20 cellular contexts compared by ENCODE assay signal in genomic region chr11:95985174-95985808, GRCh38.
DNase-seq lines count a peak whose midpoint lies in the region; ATAC-seq and TF ChIP-seq lines count a peak whose summit lies in the region.
"Had no signal": no experiment of that assay in that cellular context is flagged by ENCODE, and none has a peak within 500 bp of the region (broad histone marks: within the 10 kb centered on the region; RNA-seq: fewer than 3 reads in every experiment).

No MANE protein-coding gene starts in this region.

- H3K27me3 Mint-ChIP-seq in activated CD8-positive, alpha-beta T cell treated with anti-CD3 and anti-CD28 coated beads for 36 hours = no peaks in the 10 kb centered on the region
- no peaks in the 10 kb centered on the region for H3K27me3 Mint-ChIP-seq in activated CD8-positive, alpha-beta T cell treated with anti-CD3 and anti-CD28 coated beads, Interleukin-2, amount 10 ng/mL, durations not matched to agents 7 days and 5 days (ENCODE audit: low read depth)
- no peaks in the 10 kb centered on the region for H3K27me3 Mint-ChIP-seq in central memory CD8-positive, alpha-beta T cell
- H3K27me3 Mint-ChIP-seq in osteocyte (ENCODE audit: unreplicated experiment) = no peaks in the 10 kb centered on the region
- H3K27me3 Mint-ChIP-seq: activated CD4-positive, alpha-beta T cell treated with anti-CD3 and anti-CD28 coated beads, Interleukin-2, amount 10 ng/mL, durations not matched to agents 24 days and 14 days had no signal

- CTCF ChIA-PET in activated CD8-positive, alpha-beta T cell treated with anti-CD3 and anti-CD28 coated beads for 36 hours (lab: Charles Lee) = no interaction called here
- CTCF ChIA-PET in activated CD8-positive, alpha-beta T cell treated with anti-CD3 and anti-CD28 coated beads, Interleukin-2, amount 10 ng/mL, durations not matched to agents 7 days and 5 days (lab: Charles Lee) = interaction anchor here (1.1 kb wide), 1 partner anchor 408 kb away, joined by 3 read pairs; no protein-coding TSS in a partner anchor

- intact Hi-C loops in activated CD8-positive, alpha-beta T cell treated with anti-CD3 and anti-CD28 coated beads for 36 hours (cut with micrococcal nuclease) = no loop called here

- ATAC-seq in activated CD8-positive, alpha-beta T cell treated with anti-CD3 and anti-CD28 coated beads for 36 hours = no peak
- ATAC-seq in activated CD8-positive, alpha-beta T cell treated with anti-CD3 and anti-CD28 coated beads, Interleukin-2, amount 10 ng/mL, durations not matched to agents 7 days and 5 days = no peak
- no peak for ATAC-seq in central memory CD8-positive, alpha-beta T cell (replicated peaks; ENCODE audit: extremely low read depth, poor library complexity, severe bottlenecking)
- no peak for ATAC-seq in GM21619 (IDR thresholded peaks at IDR 0.05; ENCODE audit: unreplicated experiment)
- no peak for ATAC-seq in GM18505 (IDR thresholded peaks at IDR 0.05; ENCODE audit: unreplicated experiment)
- ATAC-seq in gastroesophageal sphincter = no peak
- ATAC-seq: esophagus mucosa, GM12878 had no signal

- H3K27me3 ChIP-seq in gastroesophageal sphincter = no peaks in the 10 kb centered on the region
- H3K27me3 ChIP-seq: neutrophil, right atrium auricular region, vagina had no signal

- no peak overlapping the region for H3K4me3 Mint-ChIP-seq in activated CD8-positive, alpha-beta T cell treated with anti-CD3 and anti-CD28 coated beads for 36 hours
- no peak overlapping the region for H3K4me3 Mint-ChIP-seq in activated CD8-positive, alpha-beta T cell treated with anti-CD3 and anti-CD28 coated beads, Interleukin-2, amount 10 ng/mL, durations not matched to agents 7 days and 5 days
- H3K4me3 Mint-ChIP-seq in central memory CD8-positive, alpha-beta T cell = no peak overlapping the region
- H3K4me3 Mint-ChIP-seq in osteocyte (ENCODE audit: unreplicated experiment) = no peak overlapping the region
- H3K4me3 Mint-ChIP-seq: activated CD4-positive, alpha-beta T cell treated with anti-CD3 and anti-CD28 coated beads, Interleukin-2, amount 10 ng/mL, durations not matched to agents 24 days and 14 days had no signal

- H3K4me3 ChIP-seq in gastroesophageal sphincter = no peak overlapping the region
- H3K4me3 ChIP-seq: GM12878, mucosa of descending colon, right atrium auricular region, vagina had no signal

- H3K36me3 ChIP-seq in gastroesophageal sphincter = peaks cover 0 to 61% of the 10 kb centered on the region in 2 donors
- H3K36me3 ChIP-seq: neutrophil had no signal

- TF ChIP-seq CTCF in activated CD8-positive, alpha-beta T cell treated with anti-CD3 and anti-CD28 coated beads for 36 hours (IDR thresholded peaks at IDR 0.05) = no peak
- TF ChIP-seq CTCF in osteocyte (IDR thresholded peaks at IDR 0.05) (no peak), gastroesophageal sphincter (IDR thresholded peaks at IDR 0.05) (no peak)

- peaks cover 4% of the 10 kb centered on the region for H3K4me1 Mint-ChIP-seq in activated CD8-positive, alpha-beta T cell treated with anti-CD3 and anti-CD28 coated beads for 36 hours (ENCODE audit: low read depth)
- H3K4me1 Mint-ChIP-seq in activated CD8-positive, alpha-beta T cell treated with anti-CD3 and anti-CD28 coated beads, Interleukin-2, amount 10 ng/mL, durations not matched to agents 7 days and 5 days (ENCODE audit: low read depth) = peaks cover 2% of the 10 kb centered on the region
- H3K4me1 Mint-ChIP-seq in central memory CD8-positive, alpha-beta T cell = no peaks in the 10 kb centered on the region
- H3K4me1 Mint-ChIP-seq in osteocyte (ENCODE audit: unreplicated experiment) = peaks cover 23% of the 10 kb centered on the region

- H3K36me3 Mint-ChIP-seq in activated CD8-positive, alpha-beta T cell treated with anti-CD3 and anti-CD28 coated beads for 36 hours (ENCODE audit: low read depth) = peaks cover 30% of the 10 kb centered on the region
- peaks cover 40% of the 10 kb centered on the region for H3K36me3 Mint-ChIP-seq in activated CD8-positive, alpha-beta T cell treated with anti-CD3 and anti-CD28 coated beads, Interleukin-2, amount 10 ng/mL, durations not matched to agents 7 days and 5 days (ENCODE audit: low read depth)
- peaks cover 21% of the 10 kb centered on the region for H3K36me3 Mint-ChIP-seq in central memory CD8-positive, alpha-beta T cell (ENCODE audit: insufficient read depth)
- peaks cover 36% of the 10 kb centered on the region for H3K36me3 Mint-ChIP-seq in osteocyte (ENCODE audit: unreplicated experiment)

- no peaks in the 10 kb centered on the region for H3K9me3 ChIP-seq in gastroesophageal sphincter
- H3K9me3 ChIP-seq: mucosa of descending colon, neutrophil, right atrium auricular region, vagina had no signal

- DNase-seq in activated CD8-positive, alpha-beta T cell treated with anti-CD3 and anti-CD28 coated beads for 36 hours = no peak
- DNase-seq in activated CD8-positive, alpha-beta T cell treated with anti-CD3 and anti-CD28 coated beads, Interleukin-2, amount 10 ng/mL, durations not matched to agents 7 days and 5 days = no peak
- peak; percentile 87 for DNase-seq in OCI-M1 (lab: John Stamatoyannopoulos, UW)
- DNase-seq in central memory CD8-positive, alpha-beta T cell (ENCODE audit: low spot score in 2 of 2) = no peak
- no peak for DNase-seq in osteocyte (ENCODE audit: extremely low spot score, unreplicated experiment)
- DNase-seq: activated CD4-positive, alpha-beta T cell treated with anti-CD3 and anti-CD28 coated beads, Interleukin-2, amount 10 ng/mL, durations not matched to agents 24 days and 14 days; amygdala; mucosa of descending colon; NCI-H2081; NCI-H524 treated with DMSO at 0.1 percent for 48 hours; stimulated activated CD4-positive, alpha-beta T cell treated with anti-CD3 and anti-CD28 coated beads, Interleukin-1b, Interleukin-23, amount 100 ng/mL, for 48 hours; T-helper 9 cell had no signal

- 90 to 92% methylated on average over 1 of the region's 1 CpG for WGBS in gastroesophageal sphincter (ENCODE audit: low coverage in 1 of 2), 2 donors

- POLR2A ChIA-PET in activated CD8-positive, alpha-beta T cell treated with anti-CD3 and anti-CD28 coated beads for 36 hours (lab: Charles Lee) = no interaction called here
- POLR2A ChIA-PET in activated CD8-positive, alpha-beta T cell treated with anti-CD3 and anti-CD28 coated beads, Interleukin-2, amount 10 ng/mL, durations not matched to agents 7 days and 5 days (lab: Charles Lee) = interaction anchor here (0.7 kb wide), 1 partner anchor 9 kb away, joined by 3 read pairs; no protein-coding TSS in a partner anchor

- no peak overlapping the region for H3K27ac ChIP-seq in gastroesophageal sphincter
- H3K27ac ChIP-seq: neutrophil, right atrium auricular region, vagina had no signal

- no peaks in the 10 kb centered on the region for H3K4me1 ChIP-seq in gastroesophageal sphincter
- H3K4me1 ChIP-seq: right atrium auricular region, vagina had no signal

- H3K9me3 Mint-ChIP-seq in activated CD8-positive, alpha-beta T cell treated with anti-CD3 and anti-CD28 coated beads for 36 hours = no peaks in the 10 kb centered on the region
- H3K9me3 Mint-ChIP-seq in activated CD8-positive, alpha-beta T cell treated with anti-CD3 and anti-CD28 coated beads, Interleukin-2, amount 10 ng/mL, durations not matched to agents 7 days and 5 days (ENCODE audit: insufficient read depth) = no peaks in the 10 kb centered on the region
- no peaks in the 10 kb centered on the region for H3K9me3 Mint-ChIP-seq in central memory CD8-positive, alpha-beta T cell
- no peaks in the 10 kb centered on the region for H3K9me3 Mint-ChIP-seq in osteocyte (ENCODE audit: unreplicated experiment)
- H3K9me3 Mint-ChIP-seq: activated CD4-positive, alpha-beta T cell treated with anti-CD3 and anti-CD28 coated beads, Interleukin-2, amount 10 ng/mL, durations not matched to agents 24 days and 14 days had no signal

- H3K27ac Mint-ChIP-seq in activated CD8-positive, alpha-beta T cell treated with anti-CD3 and anti-CD28 coated beads for 36 hours = peak overlapping the region; percentile 29
- no peak overlapping the region for H3K27ac Mint-ChIP-seq in activated CD8-positive, alpha-beta T cell treated with anti-CD3 and anti-CD28 coated beads, Interleukin-2, amount 10 ng/mL, durations not matched to agents 7 days and 5 days
- peak overlapping the region; percentile 1 for H3K27ac Mint-ChIP-seq in central memory CD8-positive, alpha-beta T cell (ENCODE audit: low read depth)
- peak overlapping the region; percentile 57 for H3K27ac Mint-ChIP-seq in osteocyte (ENCODE audit: unreplicated experiment)
- H3K27ac Mint-ChIP-seq: activated CD4-positive, alpha-beta T cell treated with anti-CD3 and anti-CD28 coated beads, Interleukin-2, amount 10 ng/mL, durations not matched to agents 24 days and 14 days had no signal

- no peak for TF ChIP-seq POLR2A in GM18505 (IDR thresholded peaks at IDR 0.05; ENCODE audit: borderline replicate concordance, extremely low read depth, insufficient read depth, insufficient read length)
- no peak for TF ChIP-seq POLR2A in gastroesophageal sphincter (IDR thresholded peaks at IDR 0.05)

- TF ChIP-seq EP300 in gastroesophageal sphincter (IDR thresholded peaks at IDR 0.05) = no peak
